Comparison of ENCODE assay signal across 15 cellular contexts in genomic region chr14:65258391-65258790, GRCh38.
DNase-seq lines count a peak whose midpoint lies in the region; ATAC-seq, FAIRE-seq and TF ChIP-seq lines count a peak whose summit lies in the region.
"Had no signal": no experiment of that assay in that cellular context is flagged by ENCODE, and none has a peak within 500 bp of the region (broad histone marks: within the 10 kb centered on the region; RNA-seq: fewer than 3 reads in every experiment).

No MANE protein-coding gene starts in this region.

- no peak for TF ChIP-seq EP300 in K562 (IDR thresholded peaks at IDR 0.05; ENCODE audit: low read length)

- H3K9me3 Mint-ChIP-seq in stimulated activated naive CD8-positive, alpha-beta T cell treated with anti-CD3 and anti-CD28 coated beads, Interleukin-15, amount 100 ng/mL, for 72 hours = peaks cover 4 to 14% of the 10 kb centered on the region in 2 donors
- H3K9me3 Mint-ChIP-seq in CD8-positive, alpha-beta T cell = peaks cover 7% of the 10 kb centered on the region

- TF ChIP-seq POLR2A in K562 (conservative IDR thresholded peaks at IDR 0.05) = no peak

- in situ Hi-C loops in K562 (cut with MboI) = no loop called here

- no peaks in the 10 kb centered on the region for H3K79me2 ChIP-seq in K562 (ENCODE audit: control insufficient read depth, insufficient read depth, low read length)

- no peak overlapping the region for H3K4me2 ChIP-seq in K562 (ENCODE audit: insufficient read depth, low read length)

- no peak overlapping the region for H3K4me3 ChIP-seq in K562
- no peak overlapping the region for H3K4me3 ChIP-seq in CD8-positive, alpha-beta T cell (ENCODE audit: low read depth, low read length)
- H3K4me3 ChIP-seq: skin epidermis, tibial nerve had no signal

- POLR2A ChIA-PET in K562 (lab: Yijun Ruan, JAX) = no interaction called here
- POLR2A ChIA-PET in CD8-positive, alpha-beta T cell (lab: Charles Lee) = interaction anchor here (3.2 kb wide), 1 partner anchor 154 kb away, joined by 20 read pairs; the partner anchor contains the start of gene FUT8

- H3K27me3 Mint-ChIP-seq in stimulated activated naive CD8-positive, alpha-beta T cell treated with anti-CD3 and anti-CD28 coated beads, Interleukin-15, amount 100 ng/mL, for 72 hours = no peaks in the 10 kb centered on the region
- H3K27me3 Mint-ChIP-seq in CD8-positive, alpha-beta T cell (ENCODE audit: low read depth) = no peaks in the 10 kb centered on the region

- peak overlapping the region in 1 of 2 donors; percentile 74 for H3K27ac Mint-ChIP-seq in stimulated activated naive CD8-positive, alpha-beta T cell treated with anti-CD3 and anti-CD28 coated beads, Interleukin-15, amount 100 ng/mL, for 72 hours
- no peak overlapping the region for H3K27ac Mint-ChIP-seq in CD8-positive, alpha-beta T cell

- no peak overlapping the region for H2AFZ ChIP-seq in K562 (ENCODE audit: low read depth, low read length)

- H3K36me3 ChIP-seq in K562 (ENCODE audit: control insufficient read depth, insufficient read depth, low read length) = no peaks in the 10 kb centered on the region
- no peaks in the 10 kb centered on the region for H3K36me3 ChIP-seq in CD8-positive, alpha-beta T cell (ENCODE audit: insufficient read depth, low read length)
- H3K36me3 ChIP-seq: tibial nerve had no signal

- 0% methylated on average over 1 of the region's 1 CpG for WGBS in K562 (ENCODE audit: insufficient coverage, low coverage, missing lambda C conversion rate)

- ATAC-seq in stimulated activated naive CD8-positive, alpha-beta T cell treated with anti-CD3 and anti-CD28 coated beads, Interleukin-15, Interleukin-2, amounts not matched to agents 100 U/mL and 50 U/mL, for 24 hours = peak; percentile 70
- no peak for ATAC-seq in stimulated activated naive CD8-positive, alpha-beta T cell treated with anti-CD3 and anti-CD28 coated beads, Interleukin-15, amount 100 ng/mL, for 72 hours
- no peak for ATAC-seq in K562
- ATAC-seq in CD8-positive, alpha-beta T cell = no peak

- H3K27ac ChIP-seq in K562 (ENCODE audit: extremely low read depth, low read depth, low read length) = no peak overlapping the region
- H3K27ac ChIP-seq in CD8-positive, alpha-beta T cell (ENCODE audit: low read depth, low read length) = no peak overlapping the region
- H3K27ac ChIP-seq: skin epidermis had no signal

- no peaks in the 10 kb centered on the region for H3K36me3 Mint-ChIP-seq in CD8-positive, alpha-beta T cell

- peaks cover 0 to 14% of the 10 kb centered on the region in 2 experiments; a peak in 4 of 5 replicates for H3K4me1 ChIP-seq in K562 (replicated peaks in 1 of 2; ENCODE audit: control insufficient read depth in 2 of 2, insufficient read depth in 2 of 2, low read length in 2 of 2)
- H3K4me1 ChIP-seq in CD8-positive, alpha-beta T cell (ENCODE audit: insufficient read depth, low read length) = peaks cover 7% of the 10 kb centered on the region

- H3K4me3 Mint-ChIP-seq in stimulated activated naive CD8-positive, alpha-beta T cell treated with anti-CD3 and anti-CD28 coated beads, Interleukin-15, amount 100 ng/mL, for 72 hours = no peak overlapping the region
- H3K4me3 Mint-ChIP-seq in CD8-positive, alpha-beta T cell = no peak overlapping the region

- no peak for FAIRE-seq in K562 (lab: Jason Lieb, UNC)
- FAIRE-seq: GM12892 had no signal

- no peak for TF ChIP-seq CTCF in K562 (IDR thresholded peaks at IDR 0.05 in 2 of 3, conservative IDR thresholded peaks at IDR 0.05 in 1 of 3; ENCODE audit: insufficient read depth in 2 of 3, low read depth in 1 of 3, low read length in 3 of 3)
- no peak for TF ChIP-seq CTCF in CD8-positive, alpha-beta T cell (IDR thresholded peaks at IDR 0.05)

- intact Hi-C loops in K562 (cut with micrococcal nuclease) = no loop called here
- intact Hi-C loops in CD8-positive, alpha-beta T cell (cut with DNase I, micrococcal nuclease) = no loop called here

- no peak for TF ChIP-seq RAD21 in K562 (CRISPR knock-in tag; conservative IDR thresholded peaks at IDR 0.05 in 1 of 2, IDR thresholded peaks at IDR 0.05 in 1 of 2)

- no peaks in the 10 kb centered on the region for H3K27me3 ChIP-seq in K562 (ENCODE audit: control insufficient read depth in 2 of 2, insufficient read depth in 2 of 2, low read length in 2 of 2)
- no peaks in the 10 kb centered on the region for H3K27me3 ChIP-seq in CD8-positive, alpha-beta T cell (ENCODE audit: insufficient read depth, low read length)
- H3K27me3 ChIP-seq: tibial nerve had no signal

- DNase-seq in stimulated activated naive CD8-positive, alpha-beta T cell treated with anti-CD3 and anti-CD28 coated beads, Interleukin-15, Interleukin-2, amounts not matched to agents 100 U/mL and 50 U/mL, for 24 hours = no peak
- no peak for DNase-seq in stimulated activated naive CD8-positive, alpha-beta T cell treated with anti-CD3 and anti-CD28 coated beads, Interleukin-15, amount 100 ng/mL, for 72 hours
- DNase-seq in K562 (ENCODE audit: extremely low read depth in 1 of 4, low spot score in 3 of 4) (no peak), kidney glomerular epithelial cell (lab: John Stamatoyannopoulos, UW) (peak; percentile 76), GM19240 (ENCODE audit: insufficient read length, low spot score) (no peak), T-helper 9 cell (no peak), HK-2 (ENCODE audit: unreplicated experiment) (no peak)
- DNase-seq in CD8-positive, alpha-beta T cell = no peak
- DNase-seq: activated CD8-positive, alpha-beta memory T cell treated with anti-CD3 and anti-CD28 coated beads, Interleukin-2, amount 50 U/mL, for 4 hours; Kasumi-1; NCI-H2171 treated with DMSO at 0.1 percent for 48 hours; RPMI8226 had no signal

- no peak overlapping the region for H3K9ac ChIP-seq in K562 (ENCODE audit: insufficient read depth in 1 of 2, low read depth in 2 of 2, low read length in 2 of 2)

- no peaks in the 10 kb centered on the region for H4K20me1 ChIP-seq in K562 (replicated peaks; ENCODE audit: control insufficient read depth, insufficient read depth, low read length)

- peaks cover 26% of the 10 kb centered on the region for H3K4me1 Mint-ChIP-seq in stimulated activated naive CD8-positive, alpha-beta T cell treated with anti-CD3 and anti-CD28 coated beads, Interleukin-15, amount 100 ng/mL, for 72 hours
- H3K4me1 Mint-ChIP-seq in CD8-positive, alpha-beta T cell (ENCODE audit: low read depth) = peaks cover 22% of the 10 kb centered on the region

- CTCF ChIA-PET in K562 (lab: Yijun Ruan, JAX; ENCODE audit: low intra/inter-chr PET ratio) = no interaction called here
- CTCF ChIA-PET in CD8-positive, alpha-beta T cell (lab: Charles Lee) = interaction anchor here (0.6 to 1.1 kb wide), 4 partner anchors 8 to 156 kb away, joined by 3 to 5 read pairs (median 4); partner anchors contain the start of gene FUT8

- H3K9me1 ChIP-seq in K562 (ENCODE audit: control insufficient read depth, insufficient read depth, low read length) = no peaks in the 10 kb centered on the region

- BruUV-seq in K562 (replicated peaks; lab: Mats Ljungman, UMichigan) = no TSS peak

- 0 out of 2 replicates have a peak, but pooled peaks cover 2% of the 10 kb centered on the region for H3K9me3 ChIP-seq in K562 (replicated peaks; ENCODE audit: control insufficient read depth, insufficient read depth, low read depth, low read length)
- no peaks in the 10 kb centered on the region for H3K9me3 ChIP-seq in CD8-positive, alpha-beta T cell (ENCODE audit: low read length)

TF ChIP-seq in K562, 482 proteins besides CTCF, POLR2A, EP300 and RAD21:
- TF ChIP-seq JUND (IDR thresholded peaks at IDR 0.05; ENCODE audit: borderline replicate concordance, low read depth, low read length) (peak; percentile 51; the same call in 1 of the 2 replicates), JUND (tag; IDR thresholded peaks at IDR 0.05; ENCODE audit: borderline replicate concordance, low read depth, low read length) (no peak), SOX6 (IDR thresholded peaks at IDR 0.05) (peak; percentile 84), ZNF23 (CRISPR knock-in tag; IDR thresholded peaks at IDR 0.05) (no peak), ATF3 (IDR thresholded peaks at IDR 0.05) (peak; percentile 69; the same call in 1 of the 2 replicates), ATF3 (CRISPR knock-in tag; conservative IDR thresholded peaks at IDR 0.05) (no peak), FOSL1 (tag; conservative IDR thresholded peaks at IDR 0.05) (peak; percentile 86), ADNP (tag; IDR thresholded peaks at IDR 0.05) (0 out of 2 replicates have a peak, but pooled peaks have one; percentile 16), ZFPM2 (CRISPR knock-in tag; IDR thresholded peaks at IDR 0.05) (no peak), CBFA2T3 (IDR thresholded peaks at IDR 0.05) (peak; percentile 15; the same call in 1 of the 2 replicates), BHLHE40 (IDR thresholded peaks at IDR 0.05; ENCODE audit: low read length) (peak; percentile 32; the same call in 1 of the 2 replicates)
